Comparison of ENCODE assay signal across 17 cellular contexts in the genomic region with DNA sequence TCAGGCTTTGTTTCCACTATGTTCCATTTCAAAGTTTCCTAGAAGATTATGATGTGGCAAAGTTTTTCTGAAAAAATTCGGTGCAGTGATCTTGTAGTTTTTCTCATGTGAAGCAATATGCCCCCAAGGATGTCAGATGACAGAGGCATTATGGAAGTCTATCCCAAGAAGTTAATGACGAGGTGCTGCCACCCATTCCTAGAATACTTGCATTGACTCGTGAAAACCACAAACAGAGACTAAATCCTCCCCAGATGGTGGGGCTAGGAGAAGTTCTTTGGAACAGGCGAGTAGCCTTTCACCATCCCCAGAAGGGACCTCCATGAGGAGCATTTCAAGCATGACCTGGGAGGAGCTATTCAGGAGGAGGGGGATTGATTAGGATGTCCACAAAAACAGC. TPM values are rescaled to one million over a fixed set of nuclear protein-coding genes. Genes with fewer than 3 reads are reported as not detected.
DNase-seq lines count a peak whose midpoint lies in the region; ATAC-seq, FAIRE-seq and TF ChIP-seq lines count a peak whose summit lies in the region.
"Had no signal": no experiment of that assay in that cellular context is flagged by ENCODE, and none has a peak within 500 bp of the region (broad histone marks: within the 10 kb centered on the region; RNA-seq: fewer than 3 reads in every experiment).

No MANE protein-coding gene starts in this region.

- DNase-seq in GM04504 (ENCODE audit: low read depth) (peak; percentile 9), astrocyte (ENCODE audit: low read depth) (peak; percentile 10), fibroblast of villous mesenchyme (ENCODE audit: low read depth) (peak; percentile 7), D721Med (ENCODE audit: insufficient read length, low spot score) (no peak)
- DNase-seq in naive thymus-derived CD8-positive, alpha-beta T cell = no peak
- DNase-seq: DMS153, NCI-H1092, NCI-H1694, NCI-H446 treated with DMSO at 0.1 percent for 48 hours, NCI-H748 treated with DMSO at 0.1 percent for 48 hours, SHP77 had no signal

- peaks cover 4% of the 10 kb centered on the region for H3K9me3 ChIP-seq in astrocyte (ENCODE audit: insufficient read depth, low read depth, low read length)

- no peak for TF ChIP-seq CTCF in astrocyte (IDR thresholded peaks at IDR 0.05; ENCODE audit: insufficient read depth, low read depth, low read length)
- no peak for TF ChIP-seq CTCF in fibroblast of villous mesenchyme (IDR thresholded peaks at IDR 0.05; ENCODE audit: insufficient read depth, low read depth, low read length)
- no peak for TF ChIP-seq CTCF in D721Med (IDR thresholded peaks at IDR 0.05; ENCODE audit: insufficient read depth, missing control alignments)

- POLR2A ChIA-PET in naive thymus-derived CD8-positive, alpha-beta T cell (lab: Charles Lee) = no interaction called here

- H3K27me3 ChIP-seq in astrocyte (ENCODE audit: insufficient read depth, low read length) = no peaks in the 10 kb centered on the region

- no peak overlapping the region for H3K4me3 Mint-ChIP-seq in astrocyte (ENCODE audit: unreplicated experiment)
- no peak overlapping the region for H3K4me3 Mint-ChIP-seq in naive thymus-derived CD8-positive, alpha-beta T cell

- no peak for FAIRE-seq in astrocyte (lab: Jason Lieb, UNC)
- no peak for FAIRE-seq in D721Med (lab: Jason Lieb, UNC)
- FAIRE-seq: GM12891, K562 had no signal

- peaks cover 16% of the 10 kb centered on the region for H3K9me3 Mint-ChIP-seq in astrocyte (ENCODE audit: unreplicated experiment)
- H3K9me3 Mint-ChIP-seq in naive thymus-derived CD8-positive, alpha-beta T cell = peaks cover 7 to 30% (median 20%) of the 10 kb centered on the region in 9 donors

- no peak overlapping the region for H3K9ac ChIP-seq in astrocyte (ENCODE audit: low read length)

- no peak overlapping the region for H3K4me2 ChIP-seq in astrocyte (ENCODE audit: low read length)

- H3K27me3 Mint-ChIP-seq in astrocyte (ENCODE audit: low read depth, unreplicated experiment) = peaks cover 6% of the 10 kb centered on the region
- peaks cover 1 to 17% (median 3%) of the 10 kb centered on the region in 5 donors for H3K27me3 Mint-ChIP-seq in naive thymus-derived CD8-positive, alpha-beta T cell

- no peaks in the 10 kb centered on the region for H3K79me2 ChIP-seq in astrocyte (ENCODE audit: insufficient read depth, low read length)

- no peaks in the 10 kb centered on the region for H3K36me3 ChIP-seq in astrocyte (ENCODE audit: insufficient read depth, low read length)

- H3K4me3 ChIP-seq in astrocyte (ENCODE audit: insufficient read depth, low read depth, low read length) = no peak overlapping the region
- no peak overlapping the region for H3K4me3 ChIP-seq in fibroblast of villous mesenchyme (ENCODE audit: low read depth, low read length)
- H3K4me3 ChIP-seq: K562 had no signal

- no peak overlapping the region for H3K27ac Mint-ChIP-seq in astrocyte (ENCODE audit: unreplicated experiment)
- no peak overlapping the region for H3K27ac Mint-ChIP-seq in naive thymus-derived CD8-positive, alpha-beta T cell

- ATAC-seq in HG02885 (IDR thresholded peaks at IDR 0.05; ENCODE audit: poor library complexity, unreplicated experiment) (no peak), GM19324 (IDR thresholded peaks at IDR 0.05; ENCODE audit: low FRiP score, unreplicated experiment) (no peak)
- no peak for ATAC-seq in naive thymus-derived CD8-positive, alpha-beta T cell
- ATAC-seq: K562, Panc1 had no signal

- H3K4me1 Mint-ChIP-seq in astrocyte (ENCODE audit: low read depth, unreplicated experiment) = peaks cover 6% of the 10 kb centered on the region
- no peaks in the 10 kb centered on the region for H3K4me1 Mint-ChIP-seq in naive thymus-derived CD8-positive, alpha-beta T cell

- H3K4me1 ChIP-seq in astrocyte (ENCODE audit: insufficient read depth, low read length) = no peaks in the 10 kb centered on the region

- no peaks in the 10 kb centered on the region for H4K20me1 ChIP-seq in astrocyte (ENCODE audit: insufficient read depth, low read length)

- H3K27ac ChIP-seq in astrocyte (ENCODE audit: low read depth, low read length) = no peak overlapping the region
- H3K27ac ChIP-seq: C4-2B had no signal

- no peak overlapping the region for H2AFZ ChIP-seq in astrocyte (ENCODE audit: low read depth, low read length)

- peaks cover 3% of the 10 kb centered on the region for H3K36me3 Mint-ChIP-seq in astrocyte (ENCODE audit: low read depth, unreplicated experiment)
- peaks cover 0 to 21% (median 10%) of the 10 kb centered on the region in 3 donors for H3K36me3 Mint-ChIP-seq in naive thymus-derived CD8-positive, alpha-beta T cell

RNA-seq across cellular contexts. Expression of a gene that starts 40.2 kb away (rescaled TPM):
- total RNA-seq in astrocyte (76.1 and 88.3 TPM in 2 replicates), fibroblast of villous mesenchyme (78.3 and 98.0 TPM in 2 replicates)
- 10 to 100 TPM; 29.1 to 30.7 TPM for total RNA-seq in naive thymus-derived CD8-positive, alpha-beta T cell
- polyA plus RNA-seq in naive thymus-derived CD8-positive, alpha-beta T cell = 10 to 100 TPM; 51.0 to 56.1 (median 54.0) TPM

Comparison
In these comparisons a context has a peak if more than half of its experiments do, and no peak if none do; other contexts are left out.
1. DNase-seq: peak in GM04504 (single experiment), astrocyte (single experiment) and fibroblast of villous mesenchyme (single experiment); none in naive thymus-derived CD8-positive, alpha-beta T cell (0 of 10) and D721Med (single experiment).